ENCODE assay signal across 8 cellular contexts in the genomic region with DNA sequence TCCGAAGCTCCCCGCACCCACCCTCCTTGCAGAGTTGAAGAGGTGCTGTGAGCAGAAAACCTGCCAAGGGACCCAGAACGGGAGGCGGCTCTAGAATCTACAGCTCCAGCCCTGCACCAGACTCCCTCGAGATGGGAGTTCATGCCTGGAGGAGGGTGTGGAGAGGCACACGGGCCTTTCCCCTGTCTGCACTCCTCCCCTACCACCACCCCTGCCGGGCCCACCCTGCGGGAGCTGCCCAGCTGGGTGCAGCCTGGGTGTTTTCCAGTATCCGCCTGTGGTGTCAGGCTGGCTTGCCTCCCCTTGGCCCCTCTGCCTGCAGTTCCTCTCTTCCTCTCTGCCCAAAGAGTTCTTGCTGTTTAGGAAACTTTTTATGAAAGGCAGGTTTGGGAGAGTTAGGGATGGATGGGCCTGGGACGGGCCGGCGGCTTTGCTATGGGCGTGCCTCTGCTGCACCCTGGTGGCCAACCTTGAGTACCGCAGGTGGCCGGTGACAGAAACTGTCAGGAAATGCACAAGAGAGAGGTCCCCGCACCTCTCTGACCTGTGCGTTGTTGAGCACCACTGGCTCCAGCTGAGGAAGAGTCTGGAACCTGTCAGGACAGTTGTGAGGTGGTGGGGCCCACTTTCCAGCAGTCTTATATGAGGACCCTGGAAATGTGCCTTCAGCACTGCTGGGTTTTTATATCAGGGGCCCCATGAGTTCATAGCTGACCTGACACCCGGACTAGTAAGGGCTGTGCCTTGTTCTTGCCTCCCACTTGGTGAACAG.
DNase-seq lines count a peak whose midpoint lies in the region; ATAC-seq and TF ChIP-seq lines count a peak whose summit lies in the region.

No MANE protein-coding gene starts in this region.

- no peak overlapping the region for H3K23ac ChIP-seq in trophoblast cell (ENCODE audit: low read length)

- H3K4me1 ChIP-seq in HUES64 (ENCODE audit: insufficient read depth, low read length) = no peaks in the 10 kb centered on the region
- peaks cover 0 to 3% of the 10 kb centered on the region in 2 experiments for H3K4me1 ChIP-seq in trophoblast cell (ENCODE audit: control insufficient read depth in 1 of 2, insufficient read depth in 2 of 2, low read length in 2 of 2)
- H3K4me1 ChIP-seq in upper lobe of left lung = peaks cover 5 to 21% (median 14%) of the 10 kb centered on the region in 4 donors

- no peak overlapping the region for H4K91ac ChIP-seq in trophoblast cell (ENCODE audit: low read depth, low read length)

- H3K9ac ChIP-seq in HUES64 (ENCODE audit: low read depth, low read length) (no peak overlapping the region), trophoblast cell (ENCODE audit: low read length) (no peak overlapping the region)

- H3K4ac ChIP-seq in trophoblast cell (ENCODE audit: low read depth, low read length) = no peak overlapping the region

- TF ChIP-seq POLR2A in upper lobe of left lung (IDR thresholded peaks at IDR 0.05) = no peak

- H4K8ac ChIP-seq in trophoblast cell (ENCODE audit: low read depth, low read length) = no peak overlapping the region

- H3K27ac ChIP-seq in HUES64 (ENCODE audit: low read depth, low read length) (0 out of 2 replicates have a peak overlapping the region, but pooled peaks have one; percentile 55), trophoblast cell (ENCODE audit: low read depth, low read length) (no peak overlapping the region), upper lobe of left lung (peak overlapping the region in 1 of 4 donors; percentile 13)

- ATAC-seq in upper lobe of left lung (ENCODE audit: low FRiP score in 2 of 2) (peak; percentile 84 to 86), GM19397 (IDR thresholded peaks at IDR 0.05; ENCODE audit: unreplicated experiment) (no peak)

- no peak overlapping the region for H2BK120ac ChIP-seq in trophoblast cell (ENCODE audit: insufficient read depth, low read length, poor library complexity)

- no peaks in the 10 kb centered on the region for H3K79me2 ChIP-seq in trophoblast cell (ENCODE audit: control insufficient read depth, insufficient read depth, low read length, poor library complexity)

- no peak overlapping the region for H3K4me2 ChIP-seq in trophoblast cell (ENCODE audit: low read length)

- no peaks in the 10 kb centered on the region for H3K9me3 ChIP-seq in HUES64 (ENCODE audit: insufficient read depth, low read depth, low read length)
- peaks cover 8% of the 10 kb centered on the region for H3K9me3 ChIP-seq in trophoblast cell (ENCODE audit: insufficient read depth, low read depth, low read length)
- H3K9me3 ChIP-seq in upper lobe of left lung = no peaks in the 10 kb centered on the region

- no peak overlapping the region for H2BK12ac ChIP-seq in trophoblast cell (ENCODE audit: low read length)

- peak; percentile 89 to 99 (median 98) for TF ChIP-seq CTCF in upper lobe of left lung (IDR thresholded peaks at IDR 0.05)

- no peaks in the 10 kb centered on the region for H3K79me1 ChIP-seq in trophoblast cell (ENCODE audit: low read length)

- peak; percentile 20 for DNase-seq in GDM1 (lab: John Stamatoyannopoulos, UW)
- DNase-seq in SK-MEL-5 (ENCODE audit: low read depth, low spot score) = peak; percentile 91
- peak; percentile 79 for DNase-seq in activated naive CD4-positive, alpha-beta T cell treated with Interleukin-2 at 50 U/mL for 16 hours
- peak; percentile 60 for DNase-seq in globus pallidus (ENCODE audit: low spot score)
- peak; percentile 68 to 77 for DNase-seq in trophoblast cell
- peak; percentile 84 to 87 for DNase-seq in upper lobe of left lung

- no peak overlapping the region for H2BK5ac ChIP-seq in trophoblast cell (ENCODE audit: low read depth, low read length, poor library complexity)

- H4K12ac ChIP-seq in trophoblast cell (ENCODE audit: low read depth, low read length) = no peak overlapping the region

- H3K27me3 ChIP-seq in HUES64 (ENCODE audit: insufficient read depth, low read length) (no peaks in the 10 kb centered on the region), trophoblast cell (ENCODE audit: insufficient read depth, low read length) (no peaks in the 10 kb centered on the region), upper lobe of left lung (no peaks in the 10 kb centered on the region)

- in situ Hi-C loops in SK-MEL-5 (cut with HindIII; ENCODE audit: low pct_unique_long_range_greater_than_20kb, low sequenced_read_pairs) = no loop called here

- no peak overlapping the region for H2AK5ac ChIP-seq in trophoblast cell (ENCODE audit: low read length)

- H2AFZ ChIP-seq in trophoblast cell (ENCODE audit: insufficient read depth, low read length, poor library complexity) = no peak overlapping the region

- TF ChIP-seq EP300 in upper lobe of left lung (IDR thresholded peaks at IDR 0.05) = no peak

- 53% methylated on average over 18 of the region's 18 CpGs for WGBS in HUES64
- no CpG with 5 or more reads among the region's 18 CpGs for WGBS in trophoblast cell (ENCODE audit: extremely low coverage, insufficient coverage, insufficient read length)
- 35 to 57% methylated on average over 13 to 18 of the region's 18 CpGs for WGBS in upper lobe of left lung, 2 donors

- H3K4me3 ChIP-seq in HUES64 (ENCODE audit: low read length) (no peak overlapping the region), trophoblast cell (ENCODE audit: low read depth, low read length) (no peak overlapping the region), upper lobe of left lung (no peak overlapping the region)

- H3K14ac ChIP-seq in trophoblast cell (ENCODE audit: low read length) = no peak overlapping the region

- no peak overlapping the region for H3K18ac ChIP-seq in trophoblast cell (ENCODE audit: low read length)

- peaks cover 78% of the 10 kb centered on the region for H3K36me3 ChIP-seq in HUES64 (ENCODE audit: insufficient read depth, low read length)
- H3K36me3 ChIP-seq in trophoblast cell (ENCODE audit: control insufficient read depth in 1 of 2, insufficient read depth in 2 of 2, low read length in 2 of 2) = peaks cover 71 to 77% of the 10 kb centered on the region in 2 experiments
- peaks cover 6 to 87% (median 58%) of the 10 kb centered on the region in 4 donors for H3K36me3 ChIP-seq in upper lobe of left lung

Comparison
In these comparisons a context has a peak if more than half of its experiments do, and no peak if none do; other contexts are left out.
1. DNase-seq: peak in every context shown above with its lines; median percentile 91 in SK-MEL-5; 86 in upper lobe of left lung; 79 in activated naive CD4-positive, alpha-beta T cell treated with Interleukin-2 at 50 U/mL for 16 hours; 72 in trophoblast cell; 60 in globus pallidus; 20 in GDM1.